20 cellular contexts compared by ENCODE assay signal in genomic region chr10:21170216-21170615, GRCh38.
"Had no signal": no experiment of that assay in that cellular context is flagged by ENCODE, and none has a peak within 500 bp of the region (broad histone marks: within the 10 kb centered on the region; RNA-seq: fewer than 3 reads in every experiment).

No MANE protein-coding gene starts in this region.

- H3K9me3 ChIP-seq: pancreas, psoas muscle, right atrium auricular region, tibial artery had no signal

- H3K36me3 ChIP-seq: cardiac muscle cell, pancreas, right atrium auricular region, tibial artery had no signal

- H3K27me3 ChIP-seq: pancreas, right atrium auricular region had no signal

- H3K27ac ChIP-seq: cardiac muscle cell, pancreas, psoas muscle, right atrium auricular region, tibial artery had no signal

- ATAC-seq: activated CD8-positive, alpha-beta T cell treated with anti-CD3 and anti-CD28 coated beads, Interleukin-2, amount 10 ng/mL, durations not matched to agents 7 days and 5 days; activated naive CD8-positive, alpha-beta T cell treated with anti-CD3 and anti-CD28 coated beads, Interleukin-2, amount 50 U/mL, for 24 hours; esophagus mucosa; pancreas; psoas muscle; T-cell had no signal

- H3K4me3 ChIP-seq: cardiac muscle cell, pancreas, psoas muscle, right atrium auricular region, tibial artery had no signal

- FAIRE-seq: endothelial cell of umbilical vein, frontal cortex, pancreas had no signal

- H3K4me1 ChIP-seq: psoas muscle had no signal

- DNase-seq: activated CD4-positive, alpha-beta T cell treated with anti-CD3 and anti-CD28 coated beads for 1 hour; activated CD4-positive, alpha-beta T cell treated with anti-CD3 and anti-CD28 coated beads, Interleukin-2, amount 50 U/mL, for 1 hour; activated CD8-positive, alpha-beta T cell treated with anti-CD3 and anti-CD28 coated beads, Interleukin-2, amount 10 ng/mL, durations not matched to agents 7 days and 5 days; activated gamma-delta T cell; activated naive CD4-positive, alpha-beta T cell treated with anti-CD3 and anti-CD28 coated beads, Interleukin-2, amount 50 U/mL, for 16 hours; activated naive CD8-positive, alpha-beta T cell treated with anti-CD3 and anti-CD28 coated beads, Interleukin-2, amount 50 U/mL, for 24 hours; effector memory CD4-positive, alpha-beta T cell; glutamatergic neuron; hippocampal formation; naive B cell; pancreas; psoas muscle; stimulated activated CD4-positive, alpha-beta T cell treated with anti-CD3 and anti-CD28 coated beads, Interleukin-12 subunit alpha, Interleukin-12 subunit beta, amount 100 ng/mL, for 4 hours; T-cell; tibial artery had no signal
